ENCODE assay signal across 7 cellular contexts in genomic region chr20:32820000-32820697, GRCh38. TPM values are rescaled to one million over a fixed set of nuclear protein-coding genes. Genes with fewer than 3 reads are reported as not detected.
DNase-seq lines count a peak whose midpoint lies in the region; TF ChIP-seq lines count a peak whose summit lies in the region.

No MANE protein-coding gene starts in this region.

- DNase-seq in HAP-1 (ENCODE audit: low spot score in 2 of 2) (peak; percentile 34 to 83), MG63 (no peak), brain microvascular endothelial cell (no peak), kidney tubule cell (ENCODE audit: low spot score) (peak; percentile 44)
- DNase-seq in T-helper 2 cell treated with Interferon-gamma antibody and Interleukin-4, amounts not matched to agents 5 μg/mL and 100 μg/mL, for 36 hours (ENCODE audit: low spot score): no peak
- DNase-seq in stimulated activated CD4-positive, alpha-beta T cell treated with anti-CD3 and anti-CD28 coated beads, Interleukin-1b, Interleukin-23, amount 100 ng/mL, for 4 hours (ENCODE audit: low read depth in 2 of 2): peak; percentile 53 to 89

- in situ Hi-C loops in HAP-1 (cut with MboI; ENCODE audit: low sequenced_read_pairs) (no loop called here), brain microvascular endothelial cell (cut with HindIII; ENCODE audit: low pct_ligation_motif_present, low sequenced_read_pairs) (no loop called here)

- H3K9me3 ChIP-seq in HAP-1 (no peaks in the 10 kb centered on the region), MG63 (no peaks in the 10 kb centered on the region)

- peaks cover 3% of the 10 kb centered on the region; the same call in 1 of the 2 replicates for H3K36me3 ChIP-seq in HAP-1 (replicated peaks)
- peaks cover 6% of the 10 kb centered on the region for H3K36me3 ChIP-seq in MG63
- no peaks in the 10 kb centered on the region for H3K36me3 ChIP-seq in brain microvascular endothelial cell (replicated peaks)

- H3K27me3 Mint-ChIP-seq in T-helper 2 cell treated with Interferon-gamma antibody and Interleukin-4, amounts not matched to agents 5 μg/mL and 100 μg/mL, for 36 hours (ENCODE audit: low read depth): no peaks in the 10 kb centered on the region

- peaks cover 11% of the 10 kb centered on the region for H3K36me3 Mint-ChIP-seq in T-helper 2 cell treated with Interferon-gamma antibody and Interleukin-4, amounts not matched to agents 5 μg/mL and 100 μg/mL, for 36 hours (ENCODE audit: low read depth)

- peak overlapping the region; percentile 99 for H3K27ac Mint-ChIP-seq in T-helper 2 cell treated with Interferon-gamma antibody and Interleukin-4, amounts not matched to agents 5 μg/mL and 100 μg/mL, for 36 hours

- H3K27ac ChIP-seq in brain microvascular endothelial cell: peak overlapping the region; percentile 90

- H3K4me1 ChIP-seq in HAP-1: peaks cover 17% of the 10 kb centered on the region

- H3K4me3 ChIP-seq in HAP-1 (peak overlapping the region; percentile 87), MG63 (peak overlapping the region; percentile 92), brain microvascular endothelial cell (ENCODE audit: low read depth, low read length) (peak overlapping the region; percentile 95)

- peak overlapping the region; percentile 98 for H3K4me3 Mint-ChIP-seq in T-helper 2 cell treated with Interferon-gamma antibody and Interleukin-4, amounts not matched to agents 5 μg/mL and 100 μg/mL, for 36 hours

- peak; percentile 50 for TF ChIP-seq POLR2A in GM15510 (IDR thresholded peaks at IDR 0.05; ENCODE audit: borderline replicate concordance, extremely low read depth, insufficient read length)

- TF ChIP-seq CTCF in brain microvascular endothelial cell (IDR thresholded peaks at IDR 0.05; ENCODE audit: low read depth, low read length, missing control alignments): peak; percentile 14

- H3K4me1 Mint-ChIP-seq in T-helper 2 cell treated with Interferon-gamma antibody and Interleukin-4, amounts not matched to agents 5 μg/mL and 100 μg/mL, for 36 hours (ENCODE audit: low read depth): peaks cover 40% of the 10 kb centered on the region

- H3K27me3 ChIP-seq in HAP-1 (ENCODE audit: low read depth): no peaks in the 10 kb centered on the region
- H3K27me3 ChIP-seq in MG63: no peaks in the 10 kb centered on the region
- H3K27me3 ChIP-seq in brain microvascular endothelial cell (replicated peaks): no peaks in the 10 kb centered on the region

- H3K9me3 Mint-ChIP-seq in T-helper 2 cell treated with Interferon-gamma antibody and Interleukin-4, amounts not matched to agents 5 μg/mL and 100 μg/mL, for 36 hours: no peaks in the 10 kb centered on the region

RNA-seq across cellular contexts. Expression of gene MAPRE1, which starts 0.4 kb away (rescaled TPM):
- total RNA-seq in MG63 (2014; rRNA removed; shearing (Covaris generic); ENCODE audit: low replicate concordance): 84.1 and 106 TPM in 2 replicates

RNA-seq across cellular contexts. Expression of gene EFCAB8, which starts 38.6 kb away (rescaled TPM):
- not detected in 2 replicates for total RNA-seq in MG63 (2014; rRNA removed; shearing (Covaris generic); ENCODE audit: low replicate concordance)

RNA-seq across cellular contexts. Expression of gene DNMT3B, which starts 58.0 kb away (rescaled TPM):
- 5.6 and 6.6 TPM in 2 replicates for total RNA-seq in MG63 (2014; rRNA removed; shearing (Covaris generic); ENCODE audit: low replicate concordance)

Comparison
In these comparisons a context has a peak if more than half of its experiments do, and no peak if none do; other contexts are left out.
1. DNase-seq: peak in HAP-1 (2 of 2), kidney tubule cell (single experiment) and stimulated activated CD4-positive, alpha-beta T cell treated with anti-CD3 and anti-CD28 coated beads, Interleukin-1b, Interleukin-23, amount 100 ng/mL, for 4 hours (2 of 2); none in MG63 (single experiment), T-helper 2 cell treated with Interferon-gamma antibody and Interleukin-4, amounts not matched to agents 5 μg/mL and 100 μg/mL, for 36 hours (single experiment) and brain microvascular endothelial cell (single experiment).
2. Peak in every context shown above with its lines, with median percentiles within 50 percentile points of each other: H3K4me3 ChIP-seq.